Comparison of ENCODE assay signal across 9 cellular contexts in genomic region chr12:4288296-4289019, GRCh38. TPM values are rescaled to one million over a fixed set of nuclear protein-coding genes. Genes with fewer than 3 reads are reported as not detected.
A peak's percentile ranks its signal among the peaks of the same experiment; 100 is the strongest.
DNase-seq lines count a peak whose midpoint lies in the region; FAIRE-seq and TF ChIP-seq lines count a peak whose summit lies in the region.
"Had no signal": no experiment of that assay in that cellular context is flagged by ENCODE, and none has a peak within 500 bp of the region (broad histone marks: within the 10 kb centered on the region; RNA-seq: fewer than 3 reads in every experiment).

No MANE protein-coding gene starts in this region.

- H3K9me3 ChIP-seq in transverse colon (no peaks in the 10 kb centered on the region), small intestine (ENCODE audit: control insufficient read depth, low read depth) (no peaks in the 10 kb centered on the region)

- H3K27me3 ChIP-seq in transverse colon (no peaks in the 10 kb centered on the region), small intestine (ENCODE audit: control insufficient read depth in 2 of 2, insufficient read depth in 2 of 2, low read length in 2 of 2) (no peaks in the 10 kb centered on the region)

- H3K4me1 ChIP-seq in transverse colon, result peaks cover 18 to 64% (median 42%) of the 10 kb centered on the region in 4 donors
- H3K4me1 ChIP-seq in small intestine (ENCODE audit: control insufficient read depth in 2 of 2, insufficient read depth in 1 of 2, low read depth in 1 of 2, low read length in 1 of 2), result peaks cover 0 to 10% of the 10 kb centered on the region in 2 donors

- no peak for FAIRE-seq in small intestine (lab: Jason Lieb, UNC)

- in situ Hi-C loops in transverse colon (cut with MboI; ENCODE audit: low pct_ligation_motif_present in 1 of 4, low pct_unique_long_range_greater_than_20kb in 1 of 4, low sequenced_read_pairs in 3 of 4), result loop anchor here in 3 of 4 donors (10.0 to 25.0 kb wide), 4 partner anchors 176 to 401 kb away; no protein-coding TSS in a partner anchor

- no peak for TF ChIP-seq EP300 in transverse colon (IDR thresholded peaks at IDR 0.05; ENCODE audit: low read depth)

- peaks cover 93% of the 10 kb centered on the region for H3K36me3 Mint-ChIP-seq in activated naive CD4-positive, alpha-beta T cell treated with anti-CD3 and anti-CD28 coated beads for 36 hours (ENCODE audit: low read depth)

- no peak overlapping the region for H3K4me3 Mint-ChIP-seq in activated naive CD4-positive, alpha-beta T cell treated with anti-CD3 and anti-CD28 coated beads for 36 hours

- CTCF ChIA-PET in activated naive CD4-positive, alpha-beta T cell treated with anti-CD3 and anti-CD28 coated beads for 36 hours (lab: Charles Lee), result interaction anchor here (0.6 to 1.9 kb wide), 2 partner anchors 12 to 41 kb away, joined by 4 to 5 read pairs; no protein-coding TSS in a partner anchor

- H3K4me3 ChIP-seq in transverse colon (no peak overlapping the region), lower leg skin (ENCODE audit: low read depth, poor library complexity, severe bottlenecking) (no peak overlapping the region), small intestine (ENCODE audit: low read depth in 1 of 2, low read length in 2 of 2) (no peak overlapping the region)

- WGBS in transverse colon (ENCODE audit: low coverage in 1 of 2), 2 donors, result 56 to 71% methylated on average over 5 to 17 of the region's 17 CpGs
- 81 to 85% methylated on average over 17 of the region's 17 CpGs for WGBS in lower leg skin, 2 donors
- 60 to 69% (median 64%) methylated on average over 17 of the region's 17 CpGs for WGBS in small intestine, 3 donors

- intact Hi-C loops in activated naive CD4-positive, alpha-beta T cell treated with anti-CD3 and anti-CD28 coated beads for 36 hours (cut with micrococcal nuclease), result no loop called here
- intact Hi-C loops in transverse colon (cut with DNase I; ENCODE audit: low total_unique reads) (no loop called here), lower leg skin (cut with DNase I; ENCODE audit: low total_unique reads) (no loop called here)

- TF ChIP-seq POLR2A in transverse colon (IDR thresholded peaks at IDR 0.05) (no peak), lower leg skin (IDR thresholded peaks at IDR 0.05) (no peak)

- H3K27me3 Mint-ChIP-seq in activated naive CD4-positive, alpha-beta T cell treated with anti-CD3 and anti-CD28 coated beads for 36 hours (ENCODE audit: low read depth), result no peaks in the 10 kb centered on the region

- peak overlapping the region; percentile 57 for H3K27ac ChIP-seq in angular gyrus (ENCODE audit: low read depth, low read length)
- peak overlapping the region; percentile 68 to 74 (median 69) for H3K27ac ChIP-seq in transverse colon
- H3K27ac ChIP-seq in small intestine (ENCODE audit: low read depth in 1 of 2, low read length in 1 of 2), result peak overlapping the region in 1 of 2 donors; percentile 0

- peaks cover 0 to 29% (median 9%) of the 10 kb centered on the region in 4 donors for H3K36me3 ChIP-seq in transverse colon
- peaks cover 10 to 12% of the 10 kb centered on the region in 2 donors for H3K36me3 ChIP-seq in small intestine (ENCODE audit: control insufficient read depth in 2 of 2, insufficient read depth in 2 of 2, low read length in 2 of 2)

- H3K27ac Mint-ChIP-seq in activated naive CD4-positive, alpha-beta T cell treated with anti-CD3 and anti-CD28 coated beads for 36 hours, result peak overlapping the region; percentile 83

- peaks cover 96% of the 10 kb centered on the region for H3K4me1 Mint-ChIP-seq in activated naive CD4-positive, alpha-beta T cell treated with anti-CD3 and anti-CD28 coated beads for 36 hours (ENCODE audit: low read depth)

- TF ChIP-seq CTCF in transverse colon (IDR thresholded peaks at IDR 0.05), result no peak
- TF ChIP-seq CTCF in lower leg skin (IDR thresholded peaks at IDR 0.05), result no peak

- DNase-seq in activated naive CD4-positive, alpha-beta T cell treated with anti-CD3 and anti-CD28 coated beads for 36 hours, result no peak
- DNase-seq in activated naive CD4-positive, alpha-beta T cell (lab: John Stamatoyannopoulos, UW), result no peak
- DNase-seq in mesenteric fat pad (ENCODE audit: low spot score), result peak; percentile 75
- no peak for DNase-seq in transverse colon
- no peak for DNase-seq in activated gamma-delta T cell treated with Interleukin-2 at 50 U/mL for 16 hours
- DNase-seq in lower leg skin (ENCODE audit: low spot score in 2 of 2), result no peak
- no peak for DNase-seq in small intestine
- DNase-seq: NCI-H1930 had no signal

- H3K9me3 Mint-ChIP-seq in activated naive CD4-positive, alpha-beta T cell treated with anti-CD3 and anti-CD28 coated beads for 36 hours, result no peaks in the 10 kb centered on the region

RNA-seq across cellular contexts. Expression of gene CCND2, which starts 14.9 kb away (rescaled TPM):
- 100 to 1,000 TPM; 486 to 497 TPM for total RNA-seq in activated naive CD4-positive, alpha-beta T cell treated with anti-CD3 and anti-CD28 coated beads for 36 hours
- total RNA-seq in mesenteric fat pad (93.0 TPM), transverse colon (100 to 1,000 TPM in 1 of 4 donors, 10 to 100 TPM in 3; 32.9 to 132 (median 58.8) TPM), lower leg skin (10 to 100 TPM; 14.5 to 29.5 (median 26.6) TPM)
- 10 to 100 TPM in 1 of 3 donors, 1 to 10 TPM in 2; 5.6 to 38.1 (median 5.9) TPM for polyA plus RNA-seq in small intestine

RNA-seq across cellular contexts. Expression of gene TIGAR, which starts 32.6 kb away (rescaled TPM):
- 10 to 100 TPM; 10.3 to 12.8 TPM for total RNA-seq in activated naive CD4-positive, alpha-beta T cell treated with anti-CD3 and anti-CD28 coated beads for 36 hours
- total RNA-seq in mesenteric fat pad (13.8 TPM), transverse colon (10 to 100 TPM in 1 of 4 donors, 1 to 10 TPM in 3; 2.6 to 26.6 (median 4.4) TPM), lower leg skin (1 to 10 TPM; 2.3 to 5.1 (median 4.7) TPM)
- 10 to 100 TPM in 1 of 3 donors, 1 to 10 TPM in 2; 4.7 to 10.1 (median 6.2) TPM for polyA plus RNA-seq in small intestine
